ENCODE assay signal across 26 cellular contexts in the genomic region with DNA sequence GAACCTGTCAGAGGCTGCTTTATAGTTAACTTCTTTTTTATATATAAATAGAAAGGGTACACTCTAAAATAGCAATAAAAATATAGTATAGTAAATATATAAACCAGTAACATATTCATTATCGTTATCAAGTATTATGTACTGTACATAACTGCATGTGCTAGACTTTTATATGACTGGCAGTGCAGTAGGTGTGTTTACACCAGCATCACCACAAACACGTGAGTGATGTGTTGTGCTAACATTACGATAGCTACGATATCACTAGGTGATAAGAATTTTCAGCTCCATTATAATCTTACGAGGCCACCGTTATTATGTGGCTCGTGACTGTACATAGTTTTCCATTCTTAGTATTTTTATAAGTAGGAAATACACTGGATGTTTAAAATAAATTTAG.
"Had no signal": no experiment of that assay in that cellular context is flagged by ENCODE, and none has a peak within 500 bp of the region (broad histone marks: within the 10 kb centered on the region; RNA-seq: fewer than 3 reads in every experiment).

No MANE protein-coding gene starts in this region.

- H3K9me3 Mint-ChIP-seq: natural killer cell treated with Interleukin-12 subunit alpha and Interleukin-12 subunit beta and Interleukin-15 and Interleukin-18, amount 100 ng/mL, for 72 hours; nephron progenitor cell; neural crest cell; stimulated activated effector memory CD8-positive, alpha-beta T cell treated with anti-CD3 and anti-CD28 coated beads, Interleukin-12 subunit alpha, Interleukin-12 subunit beta, amount 100 ng/mL, for 72 hours; stimulated activated naive B cell treated with anti-CD40 and anti-IgM and Interleukin-4, amounts not matched to agents 10 μg/mL and 1 μg/mL and 100 μg/mL, for 72 hours; stimulated activated naive CD8-positive, alpha-beta T cell treated with anti-CD3 and anti-CD28 coated beads, Interleukin-15, Interleukin-2, amounts not matched to agents 100 ng/mL and 50 ng/mL, for 24 hours had no signal

- H3K27me3 Mint-ChIP-seq: stimulated activated naive B cell treated with anti-CD40 and anti-IgM and Interleukin-4, amounts not matched to agents 10 μg/mL and 1 μg/mL and 100 μg/mL, for 72 hours had no signal

- H3K4me1 Mint-ChIP-seq: nephron progenitor cell; neural crest cell; stimulated activated effector memory CD8-positive, alpha-beta T cell treated with anti-CD3 and anti-CD28 coated beads, Interleukin-12 subunit alpha, Interleukin-12 subunit beta, amount 100 ng/mL, for 72 hours; stimulated activated naive B cell treated with anti-CD40 and anti-IgM and Interleukin-4, amounts not matched to agents 10 μg/mL and 1 μg/mL and 100 μg/mL, for 72 hours had no signal

- ATAC-seq: natural killer cell treated with Interleukin-12 subunit alpha and Interleukin-12 subunit beta and Interleukin-15 and Interleukin-18, amount 100 ng/mL, for 72 hours; pancreas; right lobe of liver; stimulated activated effector memory CD8-positive, alpha-beta T cell treated with anti-CD3 and anti-CD28 coated beads, Interleukin-12 subunit alpha, Interleukin-12 subunit beta, amount 100 ng/mL, for 72 hours; stimulated activated naive B cell treated with anti-CD40 and anti-IgM and Interleukin-4, amounts not matched to agents 10 μg/mL and 1 μg/mL and 100 μg/mL, for 72 hours had no signal

- H3K4me3 ChIP-seq: pancreas, prostate gland, right lobe of liver, sigmoid colon, stomach, thoracic aorta, thyroid gland, tibial nerve, upper lobe of left lung, vagina had no signal

- DNase-seq: nephron progenitor cell; nucleus accumbens; pancreas; right cardiac atrium; right lobe of liver; sigmoid colon; small intestine; stimulated activated CD4-positive, alpha-beta T cell treated with anti-CD3 and anti-CD28 coated beads, Interleukin-15, amount 100 ng/mL, for 24 hours; stimulated activated CD4-positive, alpha-beta T cell treated with anti-CD3 and anti-CD28 coated beads, Interleukin-2, amount 100 ng/mL, for 24 hours; stimulated activated CD4-positive, alpha-beta T cell treated with anti-CD3 and anti-CD28 coated beads, Interleukin-2, amount 100 ng/mL, for 48 hours; stimulated activated CD4-positive, alpha-beta T cell treated with anti-CD3 and anti-CD28 coated beads, Interleukin-4, amount 100 ng/mL, for 24 hours; stimulated activated naive B cell treated with anti-CD40 and anti-IgM and Interleukin-4, amounts not matched to agents 10 μg/mL and 1 μg/mL and 100 μg/mL, for 72 hours; stimulated activated naive CD4-positive, alpha-beta T cell treated with Interleukin-2 at 50 U/mL for 16 hours; stomach; thyroid gland; trophoblast cell; upper lobe of left lung had no signal

- H3K27me3 ChIP-seq: neutrophil, pancreas, right lobe of liver, sigmoid colon, stomach, thyroid gland, tibial nerve, upper lobe of left lung, vagina had no signal

- H3K9me3 ChIP-seq: neutrophil, pancreas, prostate gland, right lobe of liver, sigmoid colon, stomach, thoracic aorta, thyroid gland, tibial nerve, upper lobe of left lung, vagina had no signal

- H3K36me3 Mint-ChIP-seq: natural killer cell treated with Interleukin-12 subunit alpha and Interleukin-12 subunit beta and Interleukin-15 and Interleukin-18, amount 100 ng/mL, for 72 hours; stimulated activated effector memory CD8-positive, alpha-beta T cell treated with anti-CD3 and anti-CD28 coated beads, Interleukin-12 subunit alpha, Interleukin-12 subunit beta, amount 100 ng/mL, for 72 hours had no signal

- H3K27ac ChIP-seq: neutrophil, pancreas, prostate gland, right lobe of liver, sigmoid colon, stomach, thoracic aorta, thyroid gland, tibial nerve, upper lobe of left lung, vagina had no signal

- H3K27ac Mint-ChIP-seq: natural killer cell treated with Interleukin-12 subunit alpha and Interleukin-12 subunit beta and Interleukin-15 and Interleukin-18, amount 100 ng/mL, for 72 hours; nephron progenitor cell; stimulated activated effector memory CD8-positive, alpha-beta T cell treated with anti-CD3 and anti-CD28 coated beads, Interleukin-12 subunit alpha, Interleukin-12 subunit beta, amount 100 ng/mL, for 72 hours; stimulated activated naive B cell treated with anti-CD40 and anti-IgM and Interleukin-4, amounts not matched to agents 10 μg/mL and 1 μg/mL and 100 μg/mL, for 72 hours; stimulated activated naive CD8-positive, alpha-beta T cell treated with anti-CD3 and anti-CD28 coated beads, Interleukin-15, Interleukin-2, amounts not matched to agents 100 ng/mL and 50 ng/mL, for 24 hours had no signal

- H3K36me3 ChIP-seq: neutrophil, pancreas, prostate gland, right lobe of liver, sigmoid colon, stomach, thyroid gland, tibial nerve, upper lobe of left lung, vagina had no signal

- H3K4me3 Mint-ChIP-seq: natural killer cell treated with Interleukin-12 subunit alpha and Interleukin-12 subunit beta and Interleukin-15 and Interleukin-18, amount 100 ng/mL, for 72 hours; nephron progenitor cell; neural crest cell; stimulated activated effector memory CD8-positive, alpha-beta T cell treated with anti-CD3 and anti-CD28 coated beads, Interleukin-12 subunit alpha, Interleukin-12 subunit beta, amount 100 ng/mL, for 72 hours; stimulated activated naive B cell treated with anti-CD40 and anti-IgM and Interleukin-4, amounts not matched to agents 10 μg/mL and 1 μg/mL and 100 μg/mL, for 72 hours; stimulated activated naive CD8-positive, alpha-beta T cell treated with anti-CD3 and anti-CD28 coated beads, Interleukin-15, Interleukin-2, amounts not matched to agents 100 ng/mL and 50 ng/mL, for 24 hours had no signal

- H3K4me1 ChIP-seq: prostate gland, right lobe of liver, sigmoid colon, stomach, thyroid gland, tibial nerve, upper lobe of left lung, vagina had no signal
